ENCODE assay signal across 8 cellular contexts in the genomic region with DNA sequence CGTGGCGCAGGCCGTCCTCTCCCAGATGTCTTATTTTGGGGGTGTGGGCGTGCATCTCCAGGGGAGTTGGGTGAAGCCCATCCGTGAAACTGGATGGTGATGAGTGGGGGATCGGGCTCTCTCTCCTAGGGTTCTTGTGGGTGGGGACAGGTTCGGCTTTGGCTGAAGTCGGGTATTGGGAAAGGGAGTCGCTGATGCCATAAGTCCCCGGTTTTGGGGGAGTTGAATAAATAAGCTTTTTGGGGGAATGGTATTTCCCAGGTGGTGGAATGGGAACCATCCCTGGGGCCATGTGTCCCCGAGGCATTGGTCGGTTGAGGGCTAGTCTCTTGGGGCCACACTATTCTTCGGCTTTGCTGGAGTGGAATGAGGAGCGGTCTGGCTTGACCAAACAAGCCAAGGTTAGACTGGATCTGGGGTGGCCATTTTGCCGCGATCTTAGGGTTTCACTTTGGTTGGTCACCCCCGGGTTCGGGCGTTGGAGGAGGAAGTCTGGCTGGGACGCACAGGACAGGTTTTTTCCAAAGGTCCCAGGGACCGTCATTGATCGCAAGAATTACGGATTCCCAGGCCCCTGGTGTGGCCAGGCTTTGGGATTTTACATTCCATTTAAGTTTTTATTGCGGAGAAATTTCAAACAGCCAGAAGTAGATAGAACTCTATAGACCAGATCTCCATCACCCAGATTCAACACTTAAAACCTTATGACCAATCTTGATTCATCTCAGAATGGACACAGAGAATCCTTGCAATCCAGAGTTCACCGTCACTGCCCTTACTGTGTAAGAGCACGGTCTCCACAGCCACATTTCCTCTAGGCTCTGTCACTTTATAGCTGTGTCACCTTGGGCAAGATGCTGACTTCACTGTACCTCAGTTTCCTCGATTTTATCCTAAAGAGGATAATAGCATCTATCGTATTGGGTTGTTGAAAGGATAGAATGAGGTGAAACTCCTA. TPM values are rescaled to one million over a fixed set of nuclear protein-coding genes. Genes with fewer than 3 reads are reported as not detected.
DNase-seq lines count a peak whose midpoint lies in the region; ATAC-seq, FAIRE-seq and TF ChIP-seq lines count a peak whose summit lies in the region.

No MANE protein-coding gene starts in this region.

- FAIRE-seq in astrocyte (lab: Jason Lieb, UNC): no peak
- FAIRE-seq in keratinocyte (lab: Jason Lieb, UNC): no peak

- no peaks in the 10 kb centered on the region for H3K27me3 ChIP-seq in astrocyte (ENCODE audit: insufficient read depth, low read length)
- no peaks in the 10 kb centered on the region for H3K27me3 ChIP-seq in keratinocyte (ENCODE audit: control insufficient read depth, extremely low read depth, insufficient read depth, low read length)
- H3K27me3 ChIP-seq in subcutaneous abdominal adipose tissue (ENCODE audit: control insufficient read depth in 5 of 5, insufficient read depth in 4 of 5, low read length in 5 of 5): peaks cover 0 to 4% (median 0%) of the 10 kb centered on the region in 5 donors

- H3K36me3 ChIP-seq in astrocyte (ENCODE audit: insufficient read depth, low read length) (peaks cover 2% of the 10 kb centered on the region), keratinocyte (ENCODE audit: control insufficient read depth in 2 of 2, extremely low read depth in 1 of 2, insufficient read depth in 2 of 2, low read length in 2 of 2) (peaks cover 4 to 5% of the 10 kb centered on the region in 2 experiments), subcutaneous abdominal adipose tissue (ENCODE audit: control insufficient read depth in 5 of 5, insufficient read depth in 5 of 5, low read length in 5 of 5) (peaks cover 3 to 16% (median 7%) of the 10 kb centered on the region in 5 donors)

- H3K27ac Mint-ChIP-seq in astrocyte (ENCODE audit: unreplicated experiment): peak overlapping the region; percentile 97

- peak overlapping the region; percentile 90 for H3K9ac ChIP-seq in astrocyte (ENCODE audit: low read length)
- H3K9ac ChIP-seq in keratinocyte (ENCODE audit: control insufficient read depth, extremely low read depth, insufficient read depth, low read length): peak overlapping the region; percentile 92
- peak overlapping the region; percentile 40 to 95 (median 87) for H3K9ac ChIP-seq in subcutaneous abdominal adipose tissue (ENCODE audit: low read length in 5 of 5)

- peak overlapping the region; percentile 99 for H2AFZ ChIP-seq in astrocyte (ENCODE audit: low read depth, low read length)
- H2AFZ ChIP-seq in keratinocyte (ENCODE audit: control insufficient read depth, low read length): peak overlapping the region; percentile 96

- H3K79me2 ChIP-seq in astrocyte (ENCODE audit: insufficient read depth, low read length) (peaks cover 57% of the 10 kb centered on the region), keratinocyte (ENCODE audit: control insufficient read depth, insufficient read depth, low read length) (peaks cover 50% of the 10 kb centered on the region)

- H3K9me3 ChIP-seq in astrocyte (ENCODE audit: insufficient read depth, low read depth, low read length) (peaks cover 7% of the 10 kb centered on the region), keratinocyte (ENCODE audit: control insufficient read depth, low read depth, low read length) (peaks cover 2% of the 10 kb centered on the region), subcutaneous abdominal adipose tissue (ENCODE audit: control insufficient read depth in 5 of 5, low read length in 5 of 5) (peaks cover 11 to 27% (median 22%) of the 10 kb centered on the region in 5 donors)

- TF ChIP-seq CTCF in astrocyte (IDR thresholded peaks at IDR 0.05; ENCODE audit: insufficient read depth, low read depth, low read length): no peak
- no peak for TF ChIP-seq CTCF in keratinocyte (optimal IDR thresholded peaks at IDR 0.05 in 1 of 3, IDR thresholded peaks at IDR 0.05 in 1 of 3, conservative IDR thresholded peaks at IDR 0.05 in 1 of 3; ENCODE audit: extremely low read depth in 1 of 3, insufficient read depth in 2 of 3, low read length in 3 of 3)

- H3K27ac ChIP-seq in astrocyte (ENCODE audit: low read depth, low read length): peak overlapping the region; percentile 97
- peak overlapping the region; percentile 96 for H3K27ac ChIP-seq in keratinocyte (ENCODE audit: control insufficient read depth, insufficient read depth, low read length)
- peak overlapping the region; percentile 94 for H3K27ac ChIP-seq in subcutaneous abdominal adipose tissue (ENCODE audit: low read depth, low read length)

- H3K27me3 Mint-ChIP-seq in astrocyte (ENCODE audit: low read depth, unreplicated experiment): peaks cover 1% of the 10 kb centered on the region

- H3K36me3 Mint-ChIP-seq in astrocyte (ENCODE audit: low read depth, unreplicated experiment): peaks cover 16% of the 10 kb centered on the region

- H4K20me1 ChIP-seq in astrocyte (ENCODE audit: insufficient read depth, low read length) (peaks cover 4% of the 10 kb centered on the region), keratinocyte (ENCODE audit: control insufficient read depth, extremely low read depth, insufficient read depth, low read length) (no peaks in the 10 kb centered on the region)

- peaks cover 19% of the 10 kb centered on the region for H3K9me3 Mint-ChIP-seq in astrocyte (ENCODE audit: unreplicated experiment)

- dilution Hi-C loops in keratinocyte (cut with MboI; ENCODE audit: extremely low pct_ligation_motif_present, low sequenced_read_pairs): no loop called here

- H3K4me1 Mint-ChIP-seq in astrocyte (ENCODE audit: low read depth, unreplicated experiment): peaks cover 9% of the 10 kb centered on the region

- H3K4me2 ChIP-seq in astrocyte (ENCODE audit: low read length) (peak overlapping the region; percentile 92), keratinocyte (ENCODE audit: control insufficient read depth, extremely low read depth, insufficient read depth, low read depth, low read length) (peak overlapping the region; percentile 81)

- H3K4me3 ChIP-seq in astrocyte (ENCODE audit: insufficient read depth, low read depth, low read length): peak overlapping the region; percentile 87
- H3K4me3 ChIP-seq in keratinocyte (ENCODE audit: control insufficient read depth in 2 of 3, extremely low read depth in 1 of 3, insufficient read depth in 2 of 3, low read depth in 1 of 3, low read length in 3 of 3): peak overlapping the region; percentile 78 to 86 (median 79)
- peak overlapping the region; percentile 90 to 99 (median 95) for H3K4me3 ChIP-seq in subcutaneous abdominal adipose tissue (ENCODE audit: low read depth in 1 of 5, low read length in 5 of 5)

- H3K4me1 ChIP-seq in astrocyte (ENCODE audit: insufficient read depth, low read length): peaks cover 12% of the 10 kb centered on the region
- peaks cover 11% of the 10 kb centered on the region for H3K4me1 ChIP-seq in keratinocyte (ENCODE audit: control insufficient read depth, extremely low read depth, insufficient read depth, low read length)
- H3K4me1 ChIP-seq in subcutaneous abdominal adipose tissue (ENCODE audit: control insufficient read depth in 5 of 5, insufficient read depth in 5 of 5, low read length in 5 of 5): peaks cover 4 to 29% (median 23%) of the 10 kb centered on the region in 5 donors

- peak overlapping the region; percentile 94 for H3K4me3 Mint-ChIP-seq in astrocyte (ENCODE audit: unreplicated experiment)

- no peaks in the 10 kb centered on the region for H3K9me1 ChIP-seq in keratinocyte (ENCODE audit: control insufficient read depth, extremely low read depth, insufficient read depth, low read length)

- DNase-seq in EH (ENCODE audit: low read depth): peak; percentile 30
- DNase-seq in HuH-7 (ENCODE audit: low spot score): peak; percentile 14
- peak; percentile 6 for DNase-seq in astrocyte (ENCODE audit: low read depth)
- no peak for DNase-seq in keratinocyte (ENCODE audit: low read depth, low spot score)
- no peak for DNase-seq in stimulated activated naive CD4-positive, alpha-beta T cell treated with Interleukin-2 at 50 U/mL for 16 hours (lab: John Stamatoyannopoulos, UW)

- ATAC-seq in HG03175 (IDR thresholded peaks at IDR 0.05; ENCODE audit: unreplicated experiment) (no peak), HG02870 (IDR thresholded peaks at IDR 0.05; ENCODE audit: unreplicated experiment) (no peak)

RNA-seq across cellular contexts. Expression of a gene that starts 0.7 kb away (rescaled TPM):
- 10.7 and 12.5 TPM in 2 replicates for total RNA-seq in astrocyte
- polyA plus RNA-seq in keratinocyte: 10.9 to 25.0 TPM (median 15.8 TPM) in 3 replicates
- polyA plus RNA-seq in keratinocyte (2011; ENCODE audit: low read depth): 7.8 TPM
- polyA plus RNA-seq in keratinocyte (2011; cell fraction: cytosol; rRNA removed): 10.5 and 11.4 TPM in 2 replicates
- 50.5 and 57.1 TPM in 2 replicates for polyA plus RNA-seq in keratinocyte (2011; cell fraction: nucleus; rRNA removed)
- polyA plus RNA-seq in keratinocyte (2012; ENCODE audit: low replicate concordance): 10.9 and 19.2 TPM in 2 replicates
- polyA minus RNA-seq in keratinocyte: 14.2 to 33.4 TPM (median 30.8 TPM) in 3 replicates
- polyA minus RNA-seq in keratinocyte (2011; cell fraction: cytosol; rRNA and poly(A)+ RNA removed): 13.0 TPM
- polyA minus RNA-seq in keratinocyte (2011; cell fraction: nucleus; rRNA and poly(A)+ RNA removed): 18.5 and 22.6 TPM in 2 replicates

Comparison
In these comparisons a context has a peak if more than half of its experiments do, and no peak if none do; other contexts are left out.
1. DNase-seq: peak in EH (single experiment), HuH-7 (single experiment) and astrocyte (single experiment); none in keratinocyte (single experiment) and stimulated activated naive CD4-positive, alpha-beta T cell treated with Interleukin-2 at 50 U/mL for 16 hours (single experiment).
2. Peak in every context shown above with its lines, with median percentiles within 50 percentile points of each other: H3K27ac ChIP-seq, H3K4me3 ChIP-seq and H3K9ac ChIP-seq.